21 cellular contexts compared by ENCODE assay signal in the genomic region with DNA sequence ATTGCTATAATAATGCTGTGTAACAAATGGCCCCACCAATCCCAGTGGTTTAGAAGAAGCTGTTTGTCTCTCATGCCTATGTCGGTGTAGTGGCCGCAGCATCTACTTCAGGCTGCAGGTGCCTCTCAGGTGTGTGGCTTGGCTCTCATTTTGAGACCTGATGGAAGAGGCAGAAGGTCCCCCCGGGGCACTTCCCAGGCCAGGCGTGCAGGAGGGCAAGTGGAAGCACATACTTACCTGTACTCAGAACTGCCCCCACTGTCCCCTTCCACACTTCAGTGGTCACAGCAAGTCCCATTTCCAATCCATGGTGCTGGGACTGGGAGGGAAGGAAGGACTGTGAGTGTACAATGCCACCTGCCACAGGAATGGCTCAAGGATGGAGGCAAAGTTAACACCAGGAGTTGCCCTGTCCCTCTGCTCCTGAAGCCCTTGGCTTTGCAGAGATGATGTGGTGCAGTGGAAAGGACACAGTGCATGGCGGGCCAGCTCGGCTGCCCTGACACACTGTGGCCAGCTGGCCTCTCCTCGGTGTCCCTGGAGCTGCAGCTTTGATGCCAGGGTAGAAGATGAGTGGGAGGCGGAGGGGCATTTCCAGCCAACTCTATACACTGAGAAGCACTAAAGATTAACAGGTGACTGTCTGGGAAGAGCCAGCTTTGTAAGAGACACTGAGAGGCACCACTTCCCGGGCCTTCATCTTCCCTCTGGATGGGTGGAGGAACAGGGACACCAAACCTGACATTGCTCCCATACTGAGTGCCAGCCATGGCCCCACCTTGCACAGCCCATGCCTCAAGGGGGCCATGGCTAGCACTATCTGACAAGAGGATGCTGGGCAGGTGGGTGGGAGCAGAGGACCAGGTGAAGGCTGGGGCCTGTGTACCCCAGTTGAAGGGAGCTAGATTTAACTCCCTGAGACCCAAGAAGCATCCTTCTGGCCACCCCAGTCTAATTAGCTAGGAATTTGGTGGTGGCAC.
DNase-seq lines count a peak whose midpoint lies in the region; ATAC-seq and TF ChIP-seq lines count a peak whose summit lies in the region.
"Had no signal": no experiment of that assay in that cellular context is flagged by ENCODE, and none has a peak within 500 bp of the region (broad histone marks: within the 10 kb centered on the region; RNA-seq: fewer than 3 reads in every experiment).

No MANE protein-coding gene starts in this region.

- H3K4me1 Mint-ChIP-seq in nephron progenitor cell = peaks cover 40% of the 10 kb centered on the region
- H3K4me1 Mint-ChIP-seq: activated naive CD4-positive, alpha-beta T cell treated with anti-CD3 and anti-CD28 coated beads, Interleukin-2, amount 50 U/mL, for 24 hours had no signal

- no peak overlapping the region for H3K4me3 Mint-ChIP-seq in nephron progenitor cell
- H3K4me3 Mint-ChIP-seq: activated naive CD4-positive, alpha-beta T cell treated with anti-CD3 and anti-CD28 coated beads, Interleukin-2, amount 50 U/mL, for 24 hours had no signal

- no peak overlapping the region for H3K27ac Mint-ChIP-seq in nephron progenitor cell
- H3K27ac Mint-ChIP-seq: progenitor cell of endocrine pancreas had no signal

- H3K36me3 ChIP-seq in WERI-Rb-1 = no peaks in the 10 kb centered on the region
- no peaks in the 10 kb centered on the region for H3K36me3 ChIP-seq in right lobe of liver
- H3K36me3 ChIP-seq: gastrocnemius medialis, lower lobe of right lung had no signal

- no peak overlapping the region for H3K27ac ChIP-seq in WERI-Rb-1
- H3K27ac ChIP-seq in right lobe of liver = no peak overlapping the region
- H3K27ac ChIP-seq: C4-2B, gastrocnemius medialis, lower lobe of right lung had no signal

- peak; percentile 49 for DNase-seq in activated CD8-positive, alpha-beta memory T cell treated with anti-CD3 and anti-CD28 coated beads, Interleukin-2, amount 50 U/mL, for 48 hours
- DNase-seq in activated CD8-positive, alpha-beta memory T cell treated with anti-CD3 and anti-CD28 coated beads, Interleukin-2, amount 50 U/mL, for 4 hours = no peak
- DNase-seq in WERI-Rb-1 = peak; percentile 5
- DNase-seq in right lobe of liver = peak; percentile 18 to 37 (median 27)
- peak; percentile 2 for DNase-seq in stimulated activated naive CD8-positive, alpha-beta T cell treated with anti-CD3 and anti-CD28 coated beads, Interleukin-15, Interleukin-2, amounts not matched to agents 100 U/mL and 50 U/mL, for 24 hours
- DNase-seq in nephron progenitor cell = no peak
- DNase-seq in HCEC 1CT = no peak
- DNase-seq: dermis blood vessel endothelial cell, DMS 273 treated with DMSO at 0.1 percent for 48 hours, gastrocnemius medialis, GDM1, KBM-7, lower lobe of right lung, NCI-H2029 treated with DMSO at 0.1 percent for 48 hours, NCI-H524, SHP77, T-helper 1 cell had no signal

- no peaks in the 10 kb centered on the region for H3K4me1 ChIP-seq in right lobe of liver
- H3K4me1 ChIP-seq: gastrocnemius medialis had no signal

- TF ChIP-seq POLR2A in right lobe of liver (IDR thresholded peaks at IDR 0.05) = no peak

- WGBS in right lobe of liver (ENCODE audit: insufficient coverage, low coverage, low lambda C conversion rate, missing lambda C conversion rate) = 83% methylated on average over 4 of the region's 9 CpGs

- H3K4me3 ChIP-seq in WERI-Rb-1 (ENCODE audit: low read depth, low read length) = no peak overlapping the region
- H3K4me3 ChIP-seq in right lobe of liver = no peak overlapping the region
- H3K4me3 ChIP-seq: gastrocnemius medialis, lower lobe of right lung had no signal

- H3K9me3 ChIP-seq in WERI-Rb-1 (ENCODE audit: severe bottlenecking) (peaks cover 7% of the 10 kb centered on the region), right lobe of liver (no peaks in the 10 kb centered on the region)
- H3K9me3 ChIP-seq: lower lobe of right lung had no signal

- peaks cover 17% of the 10 kb centered on the region for H3K27me3 Mint-ChIP-seq in nephron progenitor cell (ENCODE audit: low read depth, poor library complexity)
- H3K27me3 Mint-ChIP-seq: activated naive CD4-positive, alpha-beta T cell treated with anti-CD3 and anti-CD28 coated beads, Interleukin-2, amount 50 U/mL, for 24 hours had no signal

- H3K9me3 Mint-ChIP-seq in nephron progenitor cell = peaks cover 22% of the 10 kb centered on the region
- H3K9me3 Mint-ChIP-seq: activated naive CD4-positive, alpha-beta T cell treated with anti-CD3 and anti-CD28 coated beads, Interleukin-2, amount 50 U/mL, for 24 hours had no signal

- H3K36me3 Mint-ChIP-seq in nephron progenitor cell (ENCODE audit: low read depth) = no peaks in the 10 kb centered on the region
- H3K36me3 Mint-ChIP-seq: activated naive CD4-positive, alpha-beta T cell treated with anti-CD3 and anti-CD28 coated beads, Interleukin-2, amount 50 U/mL, for 24 hours had no signal

- H3K27me3 ChIP-seq in WERI-Rb-1 (ENCODE audit: insufficient read depth, low read depth, severe bottlenecking) (no peaks in the 10 kb centered on the region), right lobe of liver (no peaks in the 10 kb centered on the region)

- TF ChIP-seq CTCF in WERI-Rb-1 (IDR thresholded peaks at IDR 0.05; ENCODE audit: low read depth, low read length) = no peak
- TF ChIP-seq CTCF in right lobe of liver (IDR thresholded peaks at IDR 0.05) = no peak
- no peak for TF ChIP-seq CTCF in nephron progenitor cell (IDR thresholded peaks at IDR 0.05)

- ATAC-seq in right lobe of liver (no peak), HG02763 (IDR thresholded peaks at IDR 0.05; ENCODE audit: unreplicated experiment) (no peak)
- ATAC-seq in stimulated activated naive CD8-positive, alpha-beta T cell treated with anti-CD3 and anti-CD28 coated beads, Interleukin-15, Interleukin-2, amounts not matched to agents 100 U/mL and 50 U/mL, for 24 hours = no peak
- ATAC-seq: gastrocnemius medialis, lower lobe of right lung had no signal

- intact Hi-C loops in right lobe of liver (cut with DNase I) = no loop called here

Comparison
In these comparisons a context has a peak if more than half of its experiments do, and no peak if none do; other contexts are left out.
1. DNase-seq: peak in activated CD8-positive, alpha-beta memory T cell treated with anti-CD3 and anti-CD28 coated beads, Interleukin-2, amount 50 U/mL, for 48 hours (single experiment), WERI-Rb-1 (single experiment), right lobe of liver (3 of 3) and stimulated activated naive CD8-positive, alpha-beta T cell treated with anti-CD3 and anti-CD28 coated beads, Interleukin-15, Interleukin-2, amounts not matched to agents 100 U/mL and 50 U/mL, for 24 hours (single experiment); none in activated CD8-positive, alpha-beta memory T cell treated with anti-CD3 and anti-CD28 coated beads, Interleukin-2, amount 50 U/mL, for 4 hours (single experiment), nephron progenitor cell (single experiment) and HCEC 1CT (single experiment).